9 cellular contexts compared by ENCODE assay signal in genomic region chr5:149320791-149321330, GRCh38. TPM values are rescaled to one million over a fixed set of nuclear protein-coding genes. Genes with fewer than 3 reads are reported as not detected.
A peak's percentile ranks its signal among the peaks of the same experiment; 100 is the strongest.
DNase-seq lines count a peak whose midpoint lies in the region; ATAC-seq and TF ChIP-seq lines count a peak whose summit lies in the region.
"Had no signal": no experiment of that assay in that cellular context is flagged by ENCODE, and none has a peak within 500 bp of the region (broad histone marks: within the 10 kb centered on the region; RNA-seq: fewer than 3 reads in every experiment).

No MANE protein-coding gene starts in this region.

- peaks cover 3 to 68% (median 46%) of the 10 kb centered on the region in 9 donors for H3K4me1 ChIP-seq in heart right ventricle

- H3K4me3 ChIP-seq in heart right ventricle = no peak overlapping the region

- H3K27me3 Mint-ChIP-seq in WTC11 (ENCODE audit: low read depth) (no peaks in the 10 kb centered on the region), CD14-positive monocyte (ENCODE audit: low read depth in 3 of 3) (peaks cover 0 to 2% (median 0%) of the 10 kb centered on the region in 3 donors)
- no peaks in the 10 kb centered on the region for H3K27me3 Mint-ChIP-seq in stimulated activated naive CD8-positive, alpha-beta T cell treated with anti-CD3 and anti-CD28 coated beads, Interleukin-15, amount 100 ng/mL, for 72 hours
- H3K27me3 Mint-ChIP-seq: activated naive CD8-positive, alpha-beta T cell treated with anti-CD3 and anti-CD28 coated beads, Interleukin-2, amount 10 ng/mL, durations not matched to agents 7 days and 5 days had no signal

- peak overlapping the region in 9 of 10 donors; percentile 18 to 89 (median 63) for H3K27ac ChIP-seq in heart right ventricle

- H3K4me3 Mint-ChIP-seq in WTC11 (no peak overlapping the region), CD14-positive monocyte (no peak overlapping the region)
- H3K4me3 Mint-ChIP-seq in stimulated activated naive CD8-positive, alpha-beta T cell treated with anti-CD3 and anti-CD28 coated beads, Interleukin-15, amount 100 ng/mL, for 72 hours = no peak overlapping the region
- H3K4me3 Mint-ChIP-seq: activated naive CD8-positive, alpha-beta T cell treated with anti-CD3 and anti-CD28 coated beads, Interleukin-2, amount 10 ng/mL, durations not matched to agents 7 days and 5 days had no signal

- H3K27ac Mint-ChIP-seq in WTC11 = no peak overlapping the region
- H3K27ac Mint-ChIP-seq in stimulated activated naive CD8-positive, alpha-beta T cell treated with anti-CD3 and anti-CD28 coated beads, Interleukin-15, amount 100 ng/mL, for 72 hours = no peak overlapping the region
- no peak overlapping the region for H3K27ac Mint-ChIP-seq in CD14-positive monocyte
- H3K27ac Mint-ChIP-seq: activated naive CD8-positive, alpha-beta T cell treated with anti-CD3 and anti-CD28 coated beads, Interleukin-2, amount 10 ng/mL, durations not matched to agents 7 days and 5 days had no signal

- ATAC-seq in WTC11 (peak; percentile 71), heart right ventricle (peak; percentile 85 to 95 (median 90))
- ATAC-seq in stimulated activated naive CD8-positive, alpha-beta T cell treated with anti-CD3 and anti-CD28 coated beads, Interleukin-15, amount 100 ng/mL, for 72 hours = no peak

- H3K27me3 ChIP-seq in heart right ventricle = no peaks in the 10 kb centered on the region

- intact Hi-C loops in heart right ventricle (cut with DNase I) (loop anchor here in 2 of 10 donors (5.0 kb wide), 2 partner anchors 36 to 41 kb away; partner anchors contain the start of gene PCYOX1L (in 1 of the 2)), CD14-positive monocyte (cut with micrococcal nuclease) (no loop called here)

- WGBS in heart right ventricle, 2 donors = 16 to 20% methylated on average over 4 of the region's 4 CpGs

- H3K4me1 Mint-ChIP-seq in WTC11 = peaks cover 18% of the 10 kb centered on the region
- no peaks in the 10 kb centered on the region for H3K4me1 Mint-ChIP-seq in stimulated activated naive CD8-positive, alpha-beta T cell treated with anti-CD3 and anti-CD28 coated beads, Interleukin-15, amount 100 ng/mL, for 72 hours
- H3K4me1 Mint-ChIP-seq in CD14-positive monocyte = peaks cover 5% of the 10 kb centered on the region
- H3K4me1 Mint-ChIP-seq: activated naive CD8-positive, alpha-beta T cell treated with anti-CD3 and anti-CD28 coated beads, Interleukin-2, amount 10 ng/mL, durations not matched to agents 7 days and 5 days had no signal

- in situ Hi-C loops in GM13977 (cut with MboI; ENCODE audit: low pct_unique_long_range_greater_than_20kb, low sequenced_read_pairs, unreplicated experiment) = no loop called here

- no peaks in the 10 kb centered on the region for H3K9me3 ChIP-seq in heart right ventricle

- H3K36me3 Mint-ChIP-seq in WTC11 (no peaks in the 10 kb centered on the region), CD14-positive monocyte (no peaks in the 10 kb centered on the region)
- H3K36me3 Mint-ChIP-seq: activated naive CD8-positive, alpha-beta T cell treated with anti-CD3 and anti-CD28 coated beads, Interleukin-2, amount 10 ng/mL, durations not matched to agents 7 days and 5 days had no signal

- peaks cover 0 to 99% (median 41%) of the 10 kb centered on the region in 9 donors for H3K36me3 ChIP-seq in heart right ventricle

- TF ChIP-seq CTCF in WTC11 (IDR thresholded peaks at IDR 0.05) = no peak
- no peak for TF ChIP-seq CTCF in heart right ventricle (IDR thresholded peaks at IDR 0.05)
- no peak for TF ChIP-seq CTCF in GM13977 (IDR thresholded peaks at IDR 0.05; ENCODE audit: extremely low read depth, insufficient read depth, missing control alignments)
- no peak for TF ChIP-seq CTCF in CD14-positive monocyte (IDR thresholded peaks at IDR 0.05)

- H3K9me3 Mint-ChIP-seq in WTC11 = no peaks in the 10 kb centered on the region
- no peaks in the 10 kb centered on the region for H3K9me3 Mint-ChIP-seq in stimulated activated naive CD8-positive, alpha-beta T cell treated with anti-CD3 and anti-CD28 coated beads, Interleukin-15, amount 100 ng/mL, for 72 hours
- peaks cover 0 to 3% (median 0%) of the 10 kb centered on the region in 7 donors for H3K9me3 Mint-ChIP-seq in CD14-positive monocyte
- H3K9me3 Mint-ChIP-seq: activated naive CD8-positive, alpha-beta T cell treated with anti-CD3 and anti-CD28 coated beads, Interleukin-2, amount 10 ng/mL, durations not matched to agents 7 days and 5 days had no signal

- POLR2A ChIA-PET in WTC11 (lab: Charles Lee) = no interaction called here

- DNase-seq in COR-L47 (lab: John Stamatoyannopoulos, UW) = peak; percentile 85
- peak; percentile 83 for DNase-seq in NCI-H1694 treated with DMSO at 0.1 percent for 48 hours (lab: John Stamatoyannopoulos, UW)
- DNase-seq in WTC11 (ENCODE audit: low spot score) = no peak
- peak; percentile 85 to 91 for DNase-seq in heart right ventricle
- DNase-seq in pulmonary artery endothelial cell (ENCODE audit: low read depth, low spot score) = peak; percentile 83
- no peak for DNase-seq in GM13977 (ENCODE audit: low spot score)
- no peak for DNase-seq in stimulated activated naive CD8-positive, alpha-beta T cell treated with anti-CD3 and anti-CD28 coated beads, Interleukin-15, amount 100 ng/mL, for 72 hours
- no peak for DNase-seq in CD14-positive monocyte (ENCODE audit: low spot score)
- DNase-seq: activated naive CD8-positive, alpha-beta T cell treated with anti-CD3 and anti-CD28 coated beads, Interleukin-2, amount 10 ng/mL, durations not matched to agents 7 days and 5 days had no signal

- CTCF ChIA-PET in WTC11 (lab: Charles Lee) = interaction anchor here (0.7 to 1.9 kb wide), 9 partner anchors 10 to 242 kb away, joined by 3 to 7 read pairs (median 4); partner anchors contain the start of genes GRPEL2 and PCYOX1L

TF ChIP-seq in WTC11, 78 proteins besides CTCF, POLR2A, EP300 and RAD21 (continues in another document):
- TF ChIP-seq NFATC4 (CRISPR knock-in tag; IDR thresholded peaks at IDR 0.05) (no peak), PRDM15 (CRISPR knock-in tag; IDR thresholded peaks at IDR 0.05) (peak; percentile 45; the same call in 1 of the 2 replicates), GABPB1 (CRISPR knock-in tag; IDR thresholded peaks at IDR 0.05) (0 out of 2 replicates have a peak, but pooled peaks have one; percentile 33), CDX4 (CRISPR knock-in tag; IDR thresholded peaks at IDR 0.05; ENCODE audit: borderline replicate concordance) (no peak), USF1 (CRISPR knock-in tag; IDR thresholded peaks at IDR 0.05) (peak; percentile 54; the same call in 1 of the 2 replicates), FOXP1 (CRISPR knock-in tag; IDR thresholded peaks at IDR 0.05; ENCODE audit: borderline replicate concordance) (no peak)

RNA-seq across cellular contexts. Expression of gene GRPEL2, which starts 24.4 kb away (rescaled TPM):
- total RNA-seq in WTC11 (2021) (35.3 to 48.6 TPM (median 35.5 TPM) in 3 replicates), heart right ventricle (10 to 100 TPM in 6 of 10 donors, 1 to 10 TPM in 4; 8.1 to 13.4 (median 10.2) TPM), pulmonary artery endothelial cell (34.3 and 36.6 TPM in 2 replicates)
- polyA plus RNA-seq in heart right ventricle (1 to 10 TPM; 4.8 to 9.5 TPM), CD14-positive monocyte (1 to 10 TPM; 2.0 to 2.7 TPM)

RNA-seq across cellular contexts. Expression of gene PCYOX1L, which starts 37.0 kb away (rescaled TPM):
- total RNA-seq in WTC11 (2021) (8.1 to 19.2 TPM (median 17.2 TPM) in 3 replicates), heart right ventricle (1 to 10 TPM; 2.6 to 5.5 (median 4.0) TPM), pulmonary artery endothelial cell (13.1 and 19.4 TPM in 2 replicates)
- polyA plus RNA-seq in heart right ventricle (1 to 10 TPM; 4.5 to 6.2 TPM), CD14-positive monocyte (10 to 100 TPM in 1 of 2 donors, 1 to 10 TPM in 1; 9.8 to 13.5 TPM)

RNA-seq across cellular contexts. Expression of gene AFAP1L1, which starts 49.2 kb away (rescaled TPM):
- total RNA-seq in WTC11 (2021) (5.7 to 8.4 TPM (median 6.9 TPM) in 3 replicates), heart right ventricle (10 to 100 TPM; 30.3 to 61.6 (median 47.2) TPM), pulmonary artery endothelial cell (108 and 150 TPM in 2 replicates)
- polyA plus RNA-seq in heart right ventricle (10 to 100 TPM; 35.6 to 35.9 TPM), CD14-positive monocyte (not detected)

RNA-seq across cellular contexts. Expression of gene IL17B, which starts 58.2 kb away (rescaled TPM):
- total RNA-seq in WTC11 (2021) = not detected in 3 replicates
- total RNA-seq in heart right ventricle = under 1 TPM in 2 of 10 donors, not detected in 8; 0.44 to 0.83 TPM
- under 1 TPM in 1 of 2 donors, not detected in 1; 0.57 TPM for polyA plus RNA-seq in heart right ventricle
- total RNA-seq in pulmonary artery endothelial cell = not detected in 2 replicates
- polyA plus RNA-seq in CD14-positive monocyte = not detected
- total RNA-seq: activated naive CD8-positive, alpha-beta T cell treated with anti-CD3 and anti-CD28 coated beads, Interleukin-2, amount 10 ng/mL, durations not matched to agents 7 days and 5 days had no signal

Comparison
In these comparisons a context has a peak if more than half of its experiments do, and no peak if none do; other contexts are left out.
1. DNase-seq: peak in COR-L47 (single experiment), NCI-H1694 treated with DMSO at 0.1 percent for 48 hours (single experiment), heart right ventricle (2 of 2) and pulmonary artery endothelial cell (single experiment); none in WTC11 (single experiment), GM13977 (single experiment), stimulated activated naive CD8-positive, alpha-beta T cell treated with anti-CD3 and anti-CD28 coated beads, Interleukin-15, amount 100 ng/mL, for 72 hours (0 of 2) and CD14-positive monocyte (single experiment).